1 cellular context compared by ENCODE assay signal in genomic region chr4:145481164-145481941, GRCh38.
TF ChIP-seq lines count a peak whose summit lies in the region.

TSS of gene SMAD1 (plus strand) at chr4:145481853. CDS start at chr4:145514614, 32,761 bp downstream.

TF ChIP-seq in HepG2, 621 proteins besides CTCF, POLR2A, EP300 and RAD21 (continued from another document and continues in another):
- TF ChIP-seq, protein P1, sequence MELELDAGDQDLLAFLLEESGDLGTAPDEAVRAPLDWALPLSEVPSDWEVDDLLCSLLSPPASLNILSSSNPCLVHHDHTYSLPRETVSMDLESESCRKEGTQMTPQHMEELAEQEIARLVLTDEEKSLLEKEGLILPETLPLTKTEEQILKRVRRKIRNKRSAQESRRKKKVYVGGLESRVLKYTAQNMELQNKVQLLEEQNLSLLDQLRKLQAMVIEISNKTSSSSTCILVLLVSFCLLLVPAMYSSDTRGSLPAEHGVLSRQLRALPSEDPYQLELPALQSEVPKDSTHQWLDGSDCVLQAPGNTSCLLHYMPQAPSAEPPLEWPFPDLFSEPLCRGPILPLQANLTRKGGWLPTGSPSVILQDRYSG (CRISPR knock-in tag; IDR thresholded peaks at IDR 0.05), result no peak
- 0 out of 2 replicates have a peak, but pooled peaks have one; percentile 18 for TF ChIP-seq ZNF564 (CRISPR knock-in tag; IDR thresholded peaks at IDR 0.05)
- TF ChIP-seq ZNF335 (CRISPR knock-in tag; IDR thresholded peaks at IDR 0.05), result no peak
- no peak for TF ChIP-seq ZZZ3 (CRISPR knock-in tag; IDR thresholded peaks at IDR 0.05; ENCODE audit: borderline replicate concordance)
- TF ChIP-seq ZSCAN22 (CRISPR knock-in tag; IDR thresholded peaks at IDR 0.05), result no peak
- TF ChIP-seq FOXA3 (CRISPR knock-in tag; IDR thresholded peaks at IDR 0.05), result no peak
- TF ChIP-seq JUND (CRISPR knock-in tag; IDR thresholded peaks at IDR 0.05), result no peak
- TF ChIP-seq YY1 (IDR thresholded peaks at IDR 0.05; ENCODE audit: insufficient read depth, insufficient replicate concordance, low read depth, low read length), result peak; percentile 58
- no peak for TF ChIP-seq FOSL1 (CRISPR knock-in tag; IDR thresholded peaks at IDR 0.05; ENCODE audit: borderline replicate concordance)
- no peak; the same call in 1 of the 2 replicates for TF ChIP-seq ZFP90 (CRISPR knock-in tag; IDR thresholded peaks at IDR 0.05; ENCODE audit: borderline replicate concordance)
- TF ChIP-seq GABPB1 (CRISPR knock-in tag; IDR thresholded peaks at IDR 0.05), result peak; percentile 17; the same call in 1 of the 2 replicates
- TF ChIP-seq, protein P2, sequence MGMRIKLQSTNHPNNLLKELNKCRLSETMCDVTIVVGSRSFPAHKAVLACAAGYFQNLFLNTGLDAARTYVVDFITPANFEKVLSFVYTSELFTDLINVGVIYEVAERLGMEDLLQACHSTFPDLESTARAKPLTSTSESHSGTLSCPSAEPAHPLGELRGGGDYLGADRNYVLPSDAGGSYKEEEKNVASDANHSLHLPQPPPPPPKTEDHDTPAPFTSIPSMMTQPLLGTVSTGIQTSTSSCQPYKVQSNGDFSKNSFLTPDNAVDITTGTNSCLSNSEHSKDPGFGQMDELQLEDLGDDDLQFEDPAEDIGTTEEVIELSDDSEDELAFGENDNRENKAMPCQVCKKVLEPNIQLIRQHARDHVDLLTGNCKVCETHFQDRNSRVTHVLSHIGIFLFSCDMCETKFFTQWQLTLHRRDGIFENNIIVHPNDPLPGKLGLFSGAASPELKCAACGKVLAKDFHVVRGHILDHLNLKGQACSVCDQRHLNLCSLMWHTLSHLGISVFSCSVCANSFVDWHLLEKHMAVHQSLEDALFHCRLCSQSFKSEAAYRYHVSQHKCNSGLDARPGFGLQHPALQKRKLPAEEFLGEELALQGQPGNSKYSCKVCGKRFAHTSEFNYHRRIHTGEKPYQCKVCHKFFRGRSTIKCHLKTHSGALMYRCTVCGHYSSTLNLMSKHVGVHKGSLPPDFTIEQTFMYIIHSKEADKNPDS (CRISPR knock-in tag; IDR thresholded peaks at IDR 0.05), result no peak
- TF ChIP-seq ZNF549 (CRISPR knock-in tag; IDR thresholded peaks at IDR 0.05), result no peak
- TF ChIP-seq, protein P3, sequence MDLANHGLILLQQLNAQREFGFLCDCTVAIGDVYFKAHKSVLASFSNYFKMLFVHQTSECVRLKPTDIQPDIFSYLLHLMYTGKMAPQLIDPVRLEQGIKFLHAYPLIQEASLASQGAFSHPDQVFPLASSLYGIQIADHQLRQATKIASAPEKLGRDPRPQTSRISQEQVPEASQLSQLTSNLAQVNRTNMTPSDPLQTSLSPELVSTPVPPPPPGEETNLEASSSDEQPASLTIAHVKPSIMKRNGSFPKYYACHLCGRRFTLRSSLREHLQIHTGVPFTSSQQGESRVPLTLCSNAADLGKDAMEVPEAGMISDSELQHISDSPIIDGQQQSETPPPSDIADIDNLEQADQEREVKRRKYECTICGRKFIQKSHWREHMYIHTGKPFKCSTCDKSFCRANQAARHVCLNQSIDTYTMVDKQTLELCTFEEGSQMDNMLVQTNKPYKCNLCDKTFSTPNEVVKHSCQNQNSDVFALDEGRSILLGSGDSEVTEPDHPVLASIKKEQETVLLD (CRISPR knock-in tag; IDR thresholded peaks at IDR 0.05; ENCODE audit: low read depth), result no peak
- TF ChIP-seq ZNF567 (CRISPR knock-in tag; IDR thresholded peaks at IDR 0.05; ENCODE audit: borderline replicate concordance), result 0 out of 2 replicates have a peak, but pooled peaks have one; percentile 49
- TF ChIP-seq ZNF629 (CRISPR knock-in tag; conservative IDR thresholded peaks at IDR 0.05), result no peak
- TF ChIP-seq ZMYM4 (CRISPR knock-in tag; IDR thresholded peaks at IDR 0.05), result no peak
- no peak for TF ChIP-seq NR2F2 (IDR thresholded peaks at IDR 0.05; ENCODE audit: borderline replicate concordance, low read depth)
- TF ChIP-seq, protein P4, sequence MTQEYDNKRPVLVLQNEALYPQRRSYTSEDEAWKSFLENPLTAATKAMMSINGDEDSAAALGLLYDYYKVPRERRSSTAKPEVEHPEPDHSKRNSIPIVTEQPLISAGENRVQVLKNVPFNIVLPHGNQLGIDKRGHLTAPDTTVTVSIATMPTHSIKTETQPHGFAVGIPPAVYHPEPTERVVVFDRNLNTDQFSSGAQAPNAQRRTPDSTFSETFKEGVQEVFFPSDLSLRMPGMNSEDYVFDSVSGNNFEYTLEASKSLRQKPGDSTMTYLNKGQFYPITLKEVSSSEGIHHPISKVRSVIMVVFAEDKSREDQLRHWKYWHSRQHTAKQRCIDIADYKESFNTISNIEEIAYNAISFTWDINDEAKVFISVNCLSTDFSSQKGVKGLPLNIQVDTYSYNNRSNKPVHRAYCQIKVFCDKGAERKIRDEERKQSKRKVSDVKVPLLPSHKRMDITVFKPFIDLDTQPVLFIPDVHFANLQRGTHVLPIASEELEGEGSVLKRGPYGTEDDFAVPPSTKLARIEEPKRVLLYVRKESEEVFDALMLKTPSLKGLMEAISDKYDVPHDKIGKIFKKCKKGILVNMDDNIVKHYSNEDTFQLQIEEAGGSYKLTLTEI (CRISPR knock-in tag; conservative IDR thresholded peaks at IDR 0.05), result no peak
- TF ChIP-seq ZNF142 (CRISPR knock-in tag; IDR thresholded peaks at IDR 0.05), result peak; percentile 100
- TF ChIP-seq FOXK1 (CRISPR knock-in tag; IDR thresholded peaks at IDR 0.05; ENCODE audit: borderline replicate concordance, low read depth), result no peak
- no peak; the same call in 1 of the 2 replicates for TF ChIP-seq ATF7-NPFF (CRISPR knock-in tag; IDR thresholded peaks at IDR 0.05; ENCODE audit: low read depth)
- no peak for TF ChIP-seq SIX4 (CRISPR knock-in tag; IDR thresholded peaks at IDR 0.05)
- no peak for TF ChIP-seq ZNF367 (CRISPR knock-in tag; IDR thresholded peaks at IDR 0.05; ENCODE audit: borderline replicate concordance)
- no peak for TF ChIP-seq STAT5B (CRISPR knock-in tag; IDR thresholded peaks at IDR 0.05)
- no peak for TF ChIP-seq ZMYM3 (CRISPR knock-in tag; IDR thresholded peaks at IDR 0.05)
- TF ChIP-seq GMEB1 (CRISPR knock-in tag; IDR thresholded peaks at IDR 0.05; ENCODE audit: borderline replicate concordance), result no peak
- TF ChIP-seq ZBTB7A (CRISPR knock-in tag; IDR thresholded peaks at IDR 0.05), result no peak
- TF ChIP-seq, protein P5, sequence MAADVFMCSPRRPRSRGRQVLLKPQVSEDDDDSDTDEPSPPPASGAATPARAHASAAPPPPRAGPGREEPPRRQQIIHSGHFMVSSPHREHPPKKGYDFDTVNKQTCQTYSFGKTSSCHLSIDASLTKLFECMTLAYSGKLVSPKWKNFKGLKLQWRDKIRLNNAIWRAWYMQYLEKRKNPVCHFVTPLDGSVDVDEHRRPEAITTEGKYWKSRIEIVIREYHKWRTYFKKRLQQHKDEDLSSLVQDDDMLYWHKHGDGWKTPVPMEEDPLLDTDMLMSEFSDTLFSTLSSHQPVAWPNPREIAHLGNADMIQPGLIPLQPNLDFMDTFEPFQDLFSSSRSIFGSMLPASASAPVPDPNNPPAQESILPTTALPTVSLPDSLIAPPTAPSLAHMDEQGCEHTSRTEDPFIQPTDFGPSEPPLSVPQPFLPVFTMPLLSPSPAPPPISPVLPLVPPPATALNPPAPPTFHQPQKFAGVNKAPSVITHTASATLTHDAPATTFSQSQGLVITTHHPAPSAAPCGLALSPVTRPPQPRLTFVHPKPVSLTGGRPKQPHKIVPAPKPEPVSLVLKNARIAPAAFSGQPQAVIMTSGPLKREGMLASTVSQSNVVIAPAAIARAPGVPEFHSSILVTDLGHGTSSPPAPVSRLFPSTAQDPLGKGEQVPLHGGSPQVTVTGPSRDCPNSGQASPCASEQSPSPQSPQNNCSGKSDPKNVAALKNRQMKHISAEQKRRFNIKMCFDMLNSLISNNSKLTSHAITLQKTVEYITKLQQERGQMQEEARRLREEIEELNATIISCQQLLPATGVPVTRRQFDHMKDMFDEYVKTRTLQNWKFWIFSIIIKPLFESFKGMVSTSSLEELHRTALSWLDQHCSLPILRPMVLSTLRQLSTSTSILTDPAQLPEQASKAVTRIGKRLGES (CRISPR knock-in tag; IDR thresholded peaks at IDR 0.05; ENCODE audit: borderline replicate concordance), result no peak
- TF ChIP-seq ZNF296 (CRISPR knock-in tag; conservative IDR thresholded peaks at IDR 0.05), result no peak
- no peak for TF ChIP-seq SIN3B (IDR thresholded peaks at IDR 0.05; ENCODE audit: low read length)
- no peak for TF ChIP-seq GPBP1L1 (CRISPR knock-in tag; IDR thresholded peaks at IDR 0.05)
- no peak for TF ChIP-seq RFX1 (IDR thresholded peaks at IDR 0.05)
- TF ChIP-seq, protein P6, sequence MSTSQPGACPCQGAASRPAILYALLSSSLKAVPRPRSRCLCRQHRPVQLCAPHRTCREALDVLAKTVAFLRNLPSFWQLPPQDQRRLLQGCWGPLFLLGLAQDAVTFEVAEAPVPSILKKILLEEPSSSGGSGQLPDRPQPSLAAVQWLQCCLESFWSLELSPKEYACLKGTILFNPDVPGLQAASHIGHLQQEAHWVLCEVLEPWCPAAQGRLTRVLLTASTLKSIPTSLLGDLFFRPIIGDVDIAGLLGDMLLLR (CRISPR knock-in tag; IDR thresholded peaks at IDR 0.05), result no peak
- TF ChIP-seq GTF3A (CRISPR knock-in tag; conservative IDR thresholded peaks at IDR 0.05), result no peak
- peak; percentile 57 for TF ChIP-seq XRCC5 (optimal IDR thresholded peaks at IDR 0.05; ENCODE audit: low read length)
- TF ChIP-seq ZNF33A (CRISPR knock-in tag; IDR thresholded peaks at IDR 0.05; ENCODE audit: borderline replicate concordance), result no peak
- TF ChIP-seq FIP1L1 (IDR thresholded peaks at IDR 0.05; ENCODE audit: borderline replicate concordance, insufficient read depth, low read depth, low read length), result no peak
- TF ChIP-seq, protein P7, sequence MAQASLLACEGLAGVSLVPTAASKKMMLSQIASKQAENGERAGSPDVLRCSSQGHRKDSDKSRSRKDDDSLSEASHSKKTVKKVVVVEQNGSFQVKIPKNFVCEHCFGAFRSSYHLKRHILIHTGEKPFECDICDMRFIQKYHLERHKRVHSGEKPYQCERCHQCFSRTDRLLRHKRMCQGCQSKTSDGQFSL (CRISPR knock-in tag; IDR thresholded peaks at IDR 0.05), result no peak; the same call in 1 of the 2 replicates
- no peak for TF ChIP-seq NFRKB (IDR thresholded peaks at IDR 0.05)
- TF ChIP-seq, protein P8, sequence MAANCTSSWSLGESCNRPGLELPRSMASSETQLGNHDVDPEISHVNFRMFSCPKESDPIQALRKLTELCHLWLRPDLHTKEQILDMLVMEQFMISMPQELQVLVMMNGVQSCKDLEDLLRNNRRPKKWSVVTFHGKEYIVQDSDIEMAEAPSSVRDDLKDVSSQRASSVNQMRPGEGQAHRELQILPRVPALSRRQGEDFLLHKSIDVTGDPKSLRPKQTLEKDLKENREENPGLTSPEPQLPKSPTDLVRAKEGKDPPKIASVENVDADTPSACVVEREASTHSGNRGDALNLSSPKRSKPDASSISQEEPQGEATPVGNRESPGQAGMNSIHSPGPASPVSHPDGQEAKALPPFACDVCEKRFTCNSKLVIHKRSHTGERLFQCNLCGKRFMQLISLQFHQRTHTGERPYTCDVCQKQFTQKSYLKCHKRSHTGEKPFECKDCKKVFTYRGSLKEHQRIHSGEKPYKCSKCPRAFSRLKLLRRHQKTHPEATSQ (CRISPR knock-in tag; IDR thresholded peaks at IDR 0.05; ENCODE audit: borderline replicate concordance), result no peak
- TF ChIP-seq ASH2L (IDR thresholded peaks at IDR 0.05; ENCODE audit: insufficient read length, low read depth, low read length), result no peak
